In genomic region chr11:33567004-33567403, GRCh38 we compare ENCODE assay signal across 34 cellular contexts.
"Had no signal": no experiment of that assay in that cellular context is flagged by ENCODE, and none has a peak within 500 bp of the region (broad histone marks: within the 10 kb centered on the region; RNA-seq: fewer than 3 reads in every experiment).

No MANE protein-coding gene starts in this region.

- DNase-seq: Karpas-422, Kasumi-1, MG63, MM.1S, MV-4-11, NCI-H1048, NCI-H1092, NCI-H1092 treated with DMSO at 0.1 percent for 48 hours, NCI-H1105, NCI-H1105 treated with DMSO at 0.1 percent for 48 hours, NCI-H1417, NCI-H1417 treated with DMSO at 0.1 percent for 48 hours, NCI-H1436, NCI-H1436 treated with DMSO at 0.1 percent for 48 hours, NCI-H146, NCI-H1694, NCI-H1694 treated with DMSO at 0.1 percent for 48 hours, NCI-H187, NCI-H187 treated with DMSO at 0.1 percent for 48 hours, NCI-H1930, NCI-H2029, NCI-H2029 treated with DMSO at 0.1 percent for 48 hours, NCI-H2081, NCI-H2081 treated with DMSO at 0.1 percent for 48 hours, NCI-H2107, NCI-H2171, NCI-H2171 treated with DMSO at 0.1 percent for 48 hours, NCI-H2227 treated with DMSO at 0.1 percent for 48 hours, NCI-H226, NCI-H345, NCI-H446, NCI-H446 treated with DMSO at 0.1 percent for 48 hours, NCI-H510A, NCI-H510A treated with DMSO at 0.1 percent for 48 hours had no signal

- H3K27me3 ChIP-seq: MG63 had no signal

- H3K36me3 ChIP-seq: MG63 had no signal

- H3K9me3 ChIP-seq: MG63 had no signal

- H3K4me3 ChIP-seq: MG63 had no signal
